1 cellular context compared by ENCODE assay signal in the genomic region with DNA sequence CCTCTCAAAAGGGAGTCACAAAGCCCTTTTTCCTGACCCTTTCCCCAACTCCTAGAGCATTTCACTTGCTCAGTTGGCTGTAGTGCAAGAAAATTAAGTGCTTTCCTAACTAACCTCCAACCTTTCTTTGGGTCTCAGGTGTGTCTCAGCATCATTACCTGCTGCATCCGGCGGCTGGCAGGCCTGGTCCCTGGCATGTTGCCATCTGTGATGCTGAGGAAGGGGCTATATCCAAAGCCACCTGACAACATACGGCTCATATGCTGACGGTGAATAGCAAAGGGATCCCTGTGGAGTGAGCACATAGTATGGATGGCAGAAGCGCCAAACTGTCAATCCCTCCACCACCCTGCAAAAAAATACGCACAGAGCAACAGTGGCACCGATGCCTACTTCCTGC.
TF ChIP-seq lines count a peak whose summit lies in the region.

No MANE protein-coding gene starts in this region.

TF ChIP-seq in GM12878, 131 proteins besides CTCF, POLR2A, EP300 and RAD21:
- TF ChIP-seq NR2C2 (IDR thresholded peaks at IDR 0.05; ENCODE audit: borderline replicate concordance, control insufficient read depth, insufficient read length, low read depth) (no peak), YBX1 (IDR thresholded peaks at IDR 0.05) (no peak), TARDBP (IDR thresholded peaks at IDR 0.05; ENCODE audit: borderline replicate concordance) (no peak), FOXK2 (IDR thresholded peaks at IDR 0.05) (no peak), CHD2 (IDR thresholded peaks at IDR 0.05; ENCODE audit: borderline replicate concordance, low read depth, low read length) (no peak)
- TF ChIP-seq, protein P1, sequence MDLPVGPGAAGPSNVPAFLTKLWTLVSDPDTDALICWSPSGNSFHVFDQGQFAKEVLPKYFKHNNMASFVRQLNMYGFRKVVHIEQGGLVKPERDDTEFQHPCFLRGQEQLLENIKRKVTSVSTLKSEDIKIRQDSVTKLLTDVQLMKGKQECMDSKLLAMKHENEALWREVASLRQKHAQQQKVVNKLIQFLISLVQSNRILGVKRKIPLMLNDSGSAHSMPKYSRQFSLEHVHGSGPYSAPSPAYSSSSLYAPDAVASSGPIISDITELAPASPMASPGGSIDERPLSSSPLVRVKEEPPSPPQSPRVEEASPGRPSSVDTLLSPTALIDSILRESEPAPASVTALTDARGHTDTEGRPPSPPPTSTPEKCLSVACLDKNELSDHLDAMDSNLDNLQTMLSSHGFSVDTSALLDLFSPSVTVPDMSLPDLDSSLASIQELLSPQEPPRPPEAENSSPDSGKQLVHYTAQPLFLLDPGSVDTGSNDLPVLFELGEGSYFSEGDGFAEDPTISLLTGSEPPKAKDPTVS (IDR thresholded peaks at IDR 0.05; ENCODE audit: low read depth, low read length) = no peak
- TF ChIP-seq, protein P2, sequence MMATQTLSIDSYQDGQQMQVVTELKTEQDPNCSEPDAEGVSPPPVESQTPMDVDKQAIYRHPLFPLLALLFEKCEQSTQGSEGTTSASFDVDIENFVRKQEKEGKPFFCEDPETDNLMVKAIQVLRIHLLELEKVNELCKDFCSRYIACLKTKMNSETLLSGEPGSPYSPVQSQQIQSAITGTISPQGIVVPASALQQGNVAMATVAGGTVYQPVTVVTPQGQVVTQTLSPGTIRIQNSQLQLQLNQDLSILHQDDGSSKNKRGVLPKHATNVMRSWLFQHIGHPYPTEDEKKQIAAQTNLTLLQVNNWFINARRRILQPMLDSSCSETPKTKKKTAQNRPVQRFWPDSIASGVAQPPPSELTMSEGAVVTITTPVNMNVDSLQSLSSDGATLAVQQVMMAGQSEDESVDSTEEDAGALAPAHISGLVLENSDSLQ (IDR thresholded peaks at IDR 0.05) = no peak
- TF ChIP-seq, protein P3, sequence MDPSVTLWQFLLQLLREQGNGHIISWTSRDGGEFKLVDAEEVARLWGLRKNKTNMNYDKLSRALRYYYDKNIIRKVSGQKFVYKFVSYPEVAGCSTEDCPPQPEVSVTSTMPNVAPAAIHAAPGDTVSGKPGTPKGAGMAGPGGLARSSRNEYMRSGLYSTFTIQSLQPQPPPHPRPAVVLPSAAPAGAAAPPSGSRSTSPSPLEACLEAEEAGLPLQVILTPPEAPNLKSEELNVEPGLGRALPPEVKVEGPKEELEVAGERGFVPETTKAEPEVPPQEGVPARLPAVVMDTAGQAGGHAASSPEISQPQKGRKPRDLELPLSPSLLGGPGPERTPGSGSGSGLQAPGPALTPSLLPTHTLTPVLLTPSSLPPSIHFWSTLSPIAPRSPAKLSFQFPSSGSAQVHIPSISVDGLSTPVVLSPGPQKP (IDR thresholded peaks at IDR 0.05; ENCODE audit: low read depth, low read length) = no peak
- TF ChIP-seq, protein P4, sequence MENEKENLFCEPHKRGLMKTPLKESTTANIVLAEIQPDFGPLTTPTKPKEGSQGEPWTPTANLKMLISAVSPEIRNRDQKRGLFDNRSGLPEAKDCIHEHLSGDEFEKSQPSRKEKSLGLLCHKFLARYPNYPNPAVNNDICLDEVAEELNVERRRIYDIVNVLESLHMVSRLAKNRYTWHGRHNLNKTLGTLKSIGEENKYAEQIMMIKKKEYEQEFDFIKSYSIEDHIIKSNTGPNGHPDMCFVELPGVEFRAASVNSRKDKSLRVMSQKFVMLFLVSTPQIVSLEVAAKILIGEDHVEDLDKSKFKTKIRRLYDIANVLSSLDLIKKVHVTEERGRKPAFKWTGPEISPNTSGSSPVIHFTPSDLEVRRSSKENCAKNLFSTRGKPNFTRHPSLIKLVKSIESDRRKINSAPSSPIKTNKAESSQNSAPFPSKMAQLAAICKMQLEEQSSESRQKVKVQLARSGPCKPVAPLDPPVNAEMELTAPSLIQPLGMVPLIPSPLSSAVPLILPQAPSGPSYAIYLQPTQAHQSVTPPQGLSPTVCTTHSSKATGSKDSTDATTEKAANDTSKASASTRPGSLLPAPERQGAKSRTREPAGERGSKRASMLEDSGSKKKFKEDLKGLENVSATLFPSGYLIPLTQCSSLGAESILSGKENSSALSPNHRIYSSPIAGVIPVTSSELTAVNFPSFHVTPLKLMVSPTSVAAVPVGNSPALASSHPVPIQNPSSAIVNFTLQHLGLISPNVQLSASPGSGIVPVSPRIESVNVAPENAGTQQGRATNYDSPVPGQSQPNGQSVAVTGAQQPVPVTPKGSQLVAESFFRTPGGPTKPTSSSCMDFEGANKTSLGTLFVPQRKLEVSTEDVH (IDR thresholded peaks at IDR 0.05; ENCODE audit: low read depth, partially characterized antibody) = no peak
- TF ChIP-seq, protein P5, sequence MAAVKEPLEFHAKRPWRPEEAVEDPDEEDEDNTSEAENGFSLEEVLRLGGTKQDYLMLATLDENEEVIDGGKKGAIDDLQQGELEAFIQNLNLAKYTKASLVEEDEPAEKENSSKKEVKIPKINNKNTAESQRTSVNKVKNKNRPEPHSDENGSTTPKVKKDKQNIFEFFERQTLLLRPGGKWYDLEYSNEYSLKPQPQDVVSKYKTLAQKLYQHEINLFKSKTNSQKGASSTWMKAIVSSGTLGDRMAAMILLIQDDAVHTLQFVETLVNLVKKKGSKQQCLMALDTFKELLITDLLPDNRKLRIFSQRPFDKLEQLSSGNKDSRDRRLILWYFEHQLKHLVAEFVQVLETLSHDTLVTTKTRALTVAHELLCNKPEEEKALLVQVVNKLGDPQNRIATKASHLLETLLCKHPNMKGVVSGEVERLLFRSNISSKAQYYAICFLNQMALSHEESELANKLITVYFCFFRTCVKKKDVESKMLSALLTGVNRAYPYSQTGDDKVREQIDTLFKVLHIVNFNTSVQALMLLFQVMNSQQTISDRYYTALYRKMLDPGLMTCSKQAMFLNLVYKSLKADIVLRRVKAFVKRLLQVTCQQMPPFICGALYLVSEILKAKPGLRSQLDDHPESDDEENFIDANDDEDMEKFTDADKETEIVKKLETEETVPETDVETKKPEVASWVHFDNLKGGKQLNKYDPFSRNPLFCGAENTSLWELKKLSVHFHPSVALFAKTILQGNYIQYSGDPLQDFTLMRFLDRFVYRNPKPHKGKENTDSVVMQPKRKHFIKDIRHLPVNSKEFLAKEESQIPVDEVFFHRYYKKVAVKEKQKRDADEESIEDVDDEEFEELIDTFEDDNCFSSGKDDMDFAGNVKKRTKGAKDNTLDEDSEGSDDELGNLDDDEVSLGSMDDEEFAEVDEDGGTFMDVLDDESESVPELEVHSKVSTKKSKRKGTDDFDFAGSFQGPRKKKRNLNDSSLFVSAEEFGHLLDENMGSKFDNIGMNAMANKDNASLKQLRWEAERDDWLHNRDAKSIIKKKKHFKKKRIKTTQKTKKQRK (IDR thresholded peaks at IDR 0.05; ENCODE audit: low read depth, low read length) = no peak
